In genomic region chr1:234322979-234323378, GRCh38 we compare ENCODE assay signal across 8 cellular contexts. TPM values are rescaled to one million over a fixed set of nuclear protein-coding genes. Genes with fewer than 3 reads are reported as not detected.
DNase-seq lines count a peak whose midpoint lies in the region; ATAC-seq and TF ChIP-seq lines count a peak whose summit lies in the region.

No MANE protein-coding gene starts in this region.

- H3K36me3 ChIP-seq in NT2/D1 (ENCODE audit: insufficient read depth, insufficient read length, low read length) (no peaks in the 10 kb centered on the region), kidney epithelial cell (ENCODE audit: control insufficient read depth, insufficient read depth, low read length) (no peaks in the 10 kb centered on the region)

- no peaks in the 10 kb centered on the region for H3K4me1 ChIP-seq in NT2/D1 (ENCODE audit: insufficient read depth, insufficient read length)

- H3K27me3 ChIP-seq in NT2/D1 (ENCODE audit: insufficient read depth, insufficient read length) (peaks cover 14% of the 10 kb centered on the region), kidney epithelial cell (ENCODE audit: control insufficient read depth, insufficient read depth, low read length) (peaks cover 2% of the 10 kb centered on the region)

- no peaks in the 10 kb centered on the region for H3K9me3 ChIP-seq in NT2/D1 (ENCODE audit: insufficient read depth, low read length)

- peak; percentile 89 for TF ChIP-seq CTCF in 22Rv1 (IDR thresholded peaks at IDR 0.05)
- peak; percentile 43 for TF ChIP-seq CTCF in GM13976 (IDR thresholded peaks at IDR 0.05; ENCODE audit: borderline replicate concordance, control extremely low read depth, extremely low read depth, insufficient read depth, missing control alignments)
- TF ChIP-seq CTCF in kidney epithelial cell (IDR thresholded peaks at IDR 0.05; ENCODE audit: insufficient read depth, low read length, poor library complexity, severe bottlenecking): peak; percentile 29

- no peak overlapping the region for H3K9ac ChIP-seq in NT2/D1 (ENCODE audit: insufficient read length, low read depth)

- ATAC-seq in GM18505 (IDR thresholded peaks at IDR 0.05; ENCODE audit: unreplicated experiment): no peak

- H3K4me3 ChIP-seq in NT2/D1 (ENCODE audit: insufficient read length, low read depth) (no peak overlapping the region), kidney epithelial cell (ENCODE audit: low read depth, low read length) (no peak overlapping the region)

- in situ Hi-C loops in GM13976 (cut with MboI; ENCODE audit: low sequenced_read_pairs, unreplicated experiment): no loop called here

- peak; percentile 56 for DNase-seq in GM13976 (ENCODE audit: low spot score)
- DNase-seq in NT2/D1 (ENCODE audit: low read depth, low spot score): peak; percentile 65
- DNase-seq in activated T-helper 1 cell treated with Interleukin-2 at 50 U/mL for 16 hours (ENCODE audit: low read depth): peak; percentile 44
- DNase-seq in kidney epithelial cell (ENCODE audit: low read depth): no peak
- no peak for DNase-seq in NCI-H1436 treated with DMSO at 0.1 percent for 48 hours (lab: John Stamatoyannopoulos, UW)
- DNase-seq in ureter (ENCODE audit: low spot score): no peak

- TF ChIP-seq POLR2A in GM18505 (IDR thresholded peaks at IDR 0.05; ENCODE audit: borderline replicate concordance, extremely low read depth, insufficient read depth, insufficient read length): no peak

- no peak overlapping the region for H3K27ac ChIP-seq in 22Rv1

RNA-seq across cellular contexts. Expression of gene COA6, which starts 50.3 kb away (rescaled TPM):
- total RNA-seq in kidney epithelial cell (25.9 and 46.2 TPM in 2 replicates), ureter (18.2 TPM)

Comparison
In these comparisons a context has a peak if more than half of its experiments do, and no peak if none do; other contexts are left out.
1. CTCF ChIP-seq: peak in every context shown above with its lines; median percentile 89 in 22Rv1; 43 in GM13976; 29 in kidney epithelial cell.
2. DNase-seq: peak in GM13976 (single experiment), NT2/D1 (single experiment) and activated T-helper 1 cell treated with Interleukin-2 at 50 U/mL for 16 hours (single experiment); none in kidney epithelial cell (single experiment), NCI-H1436 treated with DMSO at 0.1 percent for 48 hours (single experiment) and ureter (single experiment).